Comparison of ENCODE assay signal across 14 cellular contexts in genomic region chr17:77744268-77744988, GRCh38.
"Had no signal": no experiment of that assay in that cellular context is flagged by ENCODE, and none has a peak within 500 bp of the region (broad histone marks: within the 10 kb centered on the region; RNA-seq: fewer than 3 reads in every experiment).

No MANE protein-coding gene starts in this region.

- H3K27ac Mint-ChIP-seq: activated naive CD4-positive, alpha-beta T cell treated with anti-CD3 and anti-CD28 coated beads, Interleukin-2, amount 50 U/mL, for 72 hours; memory B cell; stimulated activated naive B cell treated with anti-CD40 and anti-IgM and Interleukin-4, amounts not matched to agents 10 μg/mL and 1 μg/mL and 100 μg/mL, for 72 hours; T-helper 17 cell had no signal

- H3K27ac ChIP-seq: ovary had no signal

- H3K9me3 ChIP-seq: ovary had no signal

- H3K36me3 Mint-ChIP-seq: activated naive CD4-positive, alpha-beta T cell treated with anti-CD3 and anti-CD28 coated beads, Interleukin-2, amount 50 U/mL, for 72 hours; brain had no signal

- H3K27me3 ChIP-seq: ovary had no signal

- H3K4me3 Mint-ChIP-seq: memory B cell; nephron; stimulated activated naive B cell treated with anti-CD40 and anti-IgM and Interleukin-4, amounts not matched to agents 10 μg/mL and 1 μg/mL and 100 μg/mL, for 72 hours; T-helper 17 cell had no signal

- H3K36me3 ChIP-seq: ovary had no signal

- H3K4me1 Mint-ChIP-seq: stimulated activated naive B cell treated with anti-CD40 and anti-IgM and Interleukin-4, amounts not matched to agents 10 μg/mL and 1 μg/mL and 100 μg/mL, for 72 hours had no signal

- ATAC-seq: activated CD4-positive, CD25-positive, alpha-beta regulatory T cell treated with anti-CD3 and anti-CD28 coated beads, Interleukin-2, amount 50 U/mL, for 24 hours; activated naive CD4-positive, alpha-beta T cell treated with anti-CD3 and anti-CD28 coated beads, Interleukin-2, amount 50 U/mL, for 72 hours; left lobe of liver; stimulated activated naive B cell treated with anti-CD40 and anti-IgM and Interleukin-4, amounts not matched to agents 10 μg/mL and 1 μg/mL and 100 μg/mL, for 72 hours; T-helper 17 cell had no signal

- DNase-seq: activated effector memory CD4-positive, alpha-beta T cell treated with Interleukin-2 at 50 U/mL for 16 hours; amniotic stem cell; effector memory CD4-positive, alpha-beta T cell; retina; stimulated activated CD4-positive, alpha-beta T cell treated with anti-CD3 and anti-CD28 coated beads, Interleukin-1b, Interleukin-23, amount 100 ng/mL, for 48 hours; stimulated activated naive B cell treated with anti-CD40 and anti-IgM and Interleukin-4, amounts not matched to agents 10 μg/mL and 1 μg/mL and 100 μg/mL, for 72 hours; T-helper 17 cell had no signal

- H3K4me3 ChIP-seq: ovary had no signal
